In the genomic region with DNA sequence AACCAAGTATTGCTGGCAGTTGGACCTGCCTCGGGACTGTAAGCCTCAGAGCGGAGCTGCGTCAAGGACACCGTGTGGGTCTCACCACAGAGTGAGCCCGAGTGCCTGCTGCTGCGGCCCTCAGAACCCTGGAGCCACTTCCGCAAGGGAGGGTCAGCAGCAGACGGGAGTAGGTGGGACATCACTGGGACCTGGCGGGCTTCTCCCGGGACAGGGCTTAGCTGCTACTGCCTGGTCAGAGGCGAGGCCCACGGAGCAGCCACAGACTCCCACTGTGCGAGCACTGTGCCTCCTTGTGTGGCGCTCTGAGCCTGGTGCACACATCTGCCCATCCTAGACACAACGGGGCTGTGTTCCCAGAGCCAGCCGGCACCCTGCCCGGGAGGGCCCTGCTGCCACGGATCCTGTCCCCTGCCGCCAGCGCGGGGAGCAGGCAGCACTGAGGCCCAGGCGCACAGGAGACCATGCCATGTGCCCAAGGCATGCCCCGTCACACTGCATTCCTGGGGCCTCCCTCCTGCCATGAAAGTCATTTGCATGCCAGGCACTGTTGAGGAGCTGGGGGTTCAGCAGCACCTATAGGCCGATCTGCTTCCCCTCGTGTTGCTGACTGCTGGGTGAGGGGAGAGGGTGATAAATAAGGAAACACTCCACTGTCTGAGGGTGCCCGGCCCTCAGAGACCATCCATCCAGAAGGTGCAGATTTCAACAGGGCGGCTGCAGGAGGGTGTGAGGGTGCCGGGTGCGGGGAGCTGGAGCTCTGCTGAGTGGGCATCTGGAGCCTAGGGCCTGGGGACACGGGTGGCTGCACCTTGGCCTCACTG, we compare ENCODE assay signal across 19 cellular contexts. TPM values are rescaled to one million over a fixed set of nuclear protein-coding genes. Genes with fewer than 3 reads are reported as not detected.
DNase-seq lines count a peak whose midpoint lies in the region; ATAC-seq, FAIRE-seq and TF ChIP-seq lines count a peak whose summit lies in the region.
"Had no signal": no experiment of that assay in that cellular context is flagged by ENCODE, and none has a peak within 500 bp of the region (broad histone marks: within the 10 kb centered on the region; RNA-seq: fewer than 3 reads in every experiment).

No MANE protein-coding gene starts in this region.

- no peak overlapping the region for H3K56ac ChIP-seq in H9 (ENCODE audit: insufficient read length, low read depth, low read length)

- no peak overlapping the region; a peak in 1 of 7 replicates for H3K27ac Mint-ChIP-seq in H9
- H3K27ac Mint-ChIP-seq: activated naive CD8-positive, alpha-beta T cell treated with anti-CD3 and anti-CD28 coated beads for 36 hours had no signal

- H3T11ph ChIP-seq in H9 (ENCODE audit: low read length), result no peak overlapping the region

- WGBS in H9 (ENCODE audit: extremely low coverage, insufficient read length, low lambda C conversion rate), result no CpG with 5 or more reads among the region's 30 CpGs
- 89 to 92% methylated on average over 30 of the region's 30 CpGs for WGBS in sigmoid colon, 2 donors

- no peak overlapping the region for H2AFZ ChIP-seq in H9 (ENCODE audit: low read length)

- TF ChIP-seq CTCF in H9 (conservative IDR thresholded peaks at IDR 0.05) (no peak), kidney (IDR thresholded peaks at IDR 0.05; ENCODE audit: borderline replicate concordance, extremely low read depth, insufficient read depth) (no peak), sigmoid colon (IDR thresholded peaks at IDR 0.05) (no peak)

- no peak overlapping the region for H2BK15ac ChIP-seq in H9 (ENCODE audit: low read depth, low read length)

- intact Hi-C loops in kidney (cut with DNase I), result no loop called here
- intact Hi-C loops in sigmoid colon (cut with DNase I), result no loop called here

- no peaks in the 10 kb centered on the region for H4K20me1 ChIP-seq in H9 (ENCODE audit: control insufficient read depth, insufficient read depth, insufficient read length)

- no peak for TF ChIP-seq POLR2A in sigmoid colon (IDR thresholded peaks at IDR 0.05)

- no peak overlapping the region for H3K4ac ChIP-seq in H9 (ENCODE audit: low read depth, low read length)

- no peak overlapping the region for H3K14ac ChIP-seq in H9 (ENCODE audit: insufficient read depth, low read length)

- H3K9me3 Mint-ChIP-seq in H9, result 0 out of 5 replicates have a peak, but pooled peaks cover 0 to 2% of the 10 kb centered on the region in 2 experiments
- H3K9me3 Mint-ChIP-seq: activated naive CD8-positive, alpha-beta T cell treated with anti-CD3 and anti-CD28 coated beads for 36 hours; CD4-positive, CD25-positive, alpha-beta regulatory T cell; memory B cell had no signal

- H3K23ac ChIP-seq in H9 (ENCODE audit: insufficient read length, low read depth, low read length), result no peak overlapping the region

- ATAC-seq in HG03565 (IDR thresholded peaks at IDR 0.05; ENCODE audit: unreplicated experiment), result no peak
- ATAC-seq: GM12878 had no signal

- H3K27me3 ChIP-seq in H9 (ENCODE audit: insufficient read depth, low read length), result no peaks in the 10 kb centered on the region
- H3K27me3 ChIP-seq in sigmoid colon, result no peaks in the 10 kb centered on the region
- H3K27me3 ChIP-seq: colonic mucosa, esophagus squamous epithelium had no signal

- no peak overlapping the region for H3K18ac ChIP-seq in H9 (ENCODE audit: insufficient read length, low read depth, low read length)

- H4K8ac ChIP-seq in H9 (replicated peaks; ENCODE audit: insufficient read length, low read depth, low read length), result no peak overlapping the region

- H3K23me2 ChIP-seq in H9 (ENCODE audit: insufficient read length, low read depth, low read length, poor library complexity, severe bottlenecking), result no peaks in the 10 kb centered on the region

- no peaks in the 10 kb centered on the region for H3K79me1 ChIP-seq in H9 (ENCODE audit: insufficient read depth, low read depth, low read length, poor library complexity, severe bottlenecking)

- no peak overlapping the region for H2BK5ac ChIP-seq in H9 (ENCODE audit: insufficient read length, low read length)

- no peak overlapping the region for H4K91ac ChIP-seq in H9 (ENCODE audit: insufficient read length, low read depth, low read length)

- no peak overlapping the region for H2AK5ac ChIP-seq in H9 (ENCODE audit: insufficient read length, low read length)

- no peak for FAIRE-seq in kidney (lab: Jason Lieb, UNC)
- FAIRE-seq: GM12878 had no signal

- no peak for TF ChIP-seq EP300 in sigmoid colon (IDR thresholded peaks at IDR 0.05)

- no peak overlapping the region for H3K4me2 ChIP-seq in H9 (ENCODE audit: insufficient read depth, insufficient read length, low read length)

- DNase-seq in H9 (peak; percentile 43), kidney (peak; percentile 78), sigmoid colon (peak; percentile 74), NCI-H69 (lab: John Stamatoyannopoulos, UW) (no peak), ecto neural progenitor cell (ENCODE audit: low spot score) (no peak)
- DNase-seq: activated CD4-positive, alpha-beta T cell treated with anti-CD3 and anti-CD28 coated beads for 4 hours; activated naive CD8-positive, alpha-beta T cell treated with anti-CD3 and anti-CD28 coated beads for 36 hours; activated T-cell treated with anti-CD3 and anti-CD28 coated beads, Interleukin-2, amount 50 U/mL, for 1 hour; CD4-positive, CD25-positive, alpha-beta regulatory T cell; colonic mucosa; esophagus squamous epithelium; Karpas-422; NCI-H146; NCI-H748 treated with DMSO at 0.1 percent for 48 hours had no signal

- no peak overlapping the region for H3K4me3 ChIP-seq in kidney (ENCODE audit: low read length in 2 of 2)
- no peak overlapping the region for H3K4me3 ChIP-seq in sigmoid colon
- H3K4me3 ChIP-seq: colonic mucosa, esophagus squamous epithelium, GM12878, thoracic aorta had no signal

- H3K4me1 Mint-ChIP-seq in H9, result peaks cover 19% of the 10 kb centered on the region in 2 experiments

- no peak overlapping the region for H4K5ac ChIP-seq in H9 (ENCODE audit: insufficient read length, low read depth, low read length)

- H3K36me3 ChIP-seq in kidney (ENCODE audit: control insufficient read depth in 1 of 2, insufficient read depth in 2 of 2, low read length in 2 of 2) (peaks cover 2 to 4% of the 10 kb centered on the region in 2 donors), sigmoid colon (no peaks in the 10 kb centered on the region)
- H3K36me3 ChIP-seq: colonic mucosa had no signal

- H3K79me2 ChIP-seq in H9 (ENCODE audit: insufficient read depth, low read length), result no peaks in the 10 kb centered on the region

- no peak overlapping the region for H2BK20ac ChIP-seq in H9 (ENCODE audit: low read depth, low read length, poor library complexity, severe bottlenecking)

- H3K4me1 ChIP-seq in H9 (ENCODE audit: insufficient read depth, low read length) (no peaks in the 10 kb centered on the region), kidney (ENCODE audit: control insufficient read depth in 1 of 2, insufficient read depth in 1 of 2, low read depth in 1 of 2, low read length in 2 of 2) (peaks cover 41 to 50% of the 10 kb centered on the region in 2 donors), sigmoid colon (no peaks in the 10 kb centered on the region)
- H3K4me1 ChIP-seq: colonic mucosa had no signal

- no peaks in the 10 kb centered on the region; a peak in 1 of 7 replicates for H3K36me3 Mint-ChIP-seq in H9 (ENCODE audit: insufficient read depth in 1 of 3, low read depth in 3 of 3)
- H3K36me3 Mint-ChIP-seq: activated naive CD8-positive, alpha-beta T cell treated with anti-CD3 and anti-CD28 coated beads for 36 hours had no signal

- H3K27ac ChIP-seq in H9 (ENCODE audit: insufficient read length, low read depth, low read length), result no peak overlapping the region
- H3K27ac ChIP-seq in angular gyrus (ENCODE audit: low read depth, low read length), result peak overlapping the region; percentile 99
- no peak overlapping the region for H3K27ac ChIP-seq in kidney (ENCODE audit: low read depth in 2 of 2, low read length in 2 of 2)
- H3K27ac ChIP-seq in sigmoid colon, result peak overlapping the region in 3 of 4 donors; percentile 4 to 45 (median 17)
- H3K27ac ChIP-seq: colonic mucosa, thoracic aorta had no signal

- no peak overlapping the region for H2BK120ac ChIP-seq in H9 (ENCODE audit: low read depth, low read length, poor library complexity, severe bottlenecking)

- no peak overlapping the region for H2BK12ac ChIP-seq in H9 (ENCODE audit: insufficient read length, low read depth, low read length)

- no peaks in the 10 kb centered on the region for H3K9me3 ChIP-seq in H9 (ENCODE audit: control insufficient read depth, low read depth, low read length)
- no peaks in the 10 kb centered on the region for H3K9me3 ChIP-seq in kidney (ENCODE audit: control insufficient read depth in 1 of 2, low read length in 2 of 2)
- H3K9me3 ChIP-seq in sigmoid colon, result no peaks in the 10 kb centered on the region
- H3K9me3 ChIP-seq: colonic mucosa, esophagus squamous epithelium, thoracic aorta had no signal

- H3K9ac ChIP-seq in H9 (ENCODE audit: extremely low read depth, insufficient read length, low read length) (no peak overlapping the region), kidney (ENCODE audit: low read length in 2 of 2) (peak overlapping the region in 1 of 2 donors; percentile 34)

- peaks cover 17% of the 10 kb centered on the region for H3K27me3 Mint-ChIP-seq in H9 (ENCODE audit: low read depth)
- H3K27me3 Mint-ChIP-seq: activated naive CD8-positive, alpha-beta T cell treated with anti-CD3 and anti-CD28 coated beads for 36 hours; memory B cell had no signal

- no peak overlapping the region for H3K4me3 Mint-ChIP-seq in H9
- H3K4me3 Mint-ChIP-seq: activated naive CD8-positive, alpha-beta T cell treated with anti-CD3 and anti-CD28 coated beads for 36 hours; memory B cell had no signal

RNA-seq across cellular contexts. Expression of a gene that starts 10.0 kb away (rescaled TPM):
- total RNA-seq in H9 (2021) (17.4 and 20.0 TPM in 2 replicates), kidney (87.8 TPM), sigmoid colon (10 to 100 TPM in 1 of 4 donors, 1 to 10 TPM in 3; 4.2 to 15.2 (median 5.5) TPM)
- polyA plus RNA-seq in kidney (ENCODE audit: insufficient read depth, low read depth, low replicate concordance) (39.4 TPM), sigmoid colon (10 to 100 TPM; 21.5 to 77.4 (median 24.6) TPM)

RNA-seq across cellular contexts. Expression of a gene that starts 50.7 kb away (rescaled TPM):
- total RNA-seq in H9 (2021), result 12.3 and 12.9 TPM in 2 replicates
- 47.8 TPM for total RNA-seq in kidney
- 21.4 TPM for polyA plus RNA-seq in kidney (ENCODE audit: insufficient read depth, low read depth, low replicate concordance)
- total RNA-seq in sigmoid colon, result 10 to 100 TPM in 3 of 4 donors, 1 to 10 TPM in 1; 8.6 to 17.2 (median 15.3) TPM
- polyA plus RNA-seq in sigmoid colon, result 10 to 100 TPM; 53.2 to 64.7 (median 54.1) TPM

Comparison
In these comparisons a context has a peak if more than half of its experiments do, and no peak if none do; other contexts are left out.
1. DNase-seq: peak in H9 (single experiment), kidney (single experiment) and sigmoid colon (single experiment); none in NCI-H69 (single experiment) and ecto neural progenitor cell (single experiment).
2. H3K27ac ChIP-seq: peak in angular gyrus (single experiment) and sigmoid colon (3 of 4); none in H9 (single experiment) and kidney (0 of 2).